ENCODE assay signal across 1 cellular context in genomic region chr3:115062412-115062956, GRCh38.
TF ChIP-seq lines count a peak whose summit lies in the region.

No MANE protein-coding gene starts in this region.

TF ChIP-seq in GM23338, 12 proteins besides CTCF, POLR2A, EP300 and RAD21 (continued from another document):
- TF ChIP-seq ZNF462 (CRISPR knock-in tag; IDR thresholded peaks at IDR 0.05) (no peak), EZH2phosphoT487 (IDR thresholded peaks at IDR 0.05; ENCODE audit: unreplicated experiment) (no peak), CREB1 (CRISPR knock-in tag; IDR thresholded peaks at IDR 0.05; ENCODE audit: low read depth) (no peak), NANOG (IDR thresholded peaks at IDR 0.05; ENCODE audit: borderline replicate concordance) (no peak), JUNB (IDR thresholded peaks at IDR 0.05; ENCODE audit: unreplicated experiment) (no peak)
TF ChIP-seq in GM23338: peak in this region for 0.
